34 cellular contexts compared by ENCODE assay signal in genomic region chr6:49987749-49988148, GRCh38. TPM values are rescaled to one million over a fixed set of nuclear protein-coding genes. Genes with fewer than 3 reads are reported as not detected.
"Had no signal": no experiment of that assay in that cellular context is flagged by ENCODE, and none has a peak within 500 bp of the region (broad histone marks: within the 10 kb centered on the region; RNA-seq: fewer than 3 reads in every experiment).

No MANE protein-coding gene starts in this region.

- H3K79me2 ChIP-seq: parathyroid adenoma had no signal

- H3K4me3 ChIP-seq: neural progenitor cell, ovary, psoas muscle, skin epidermis, stomach, thoracic aorta, thyroid gland, tibial nerve, upper lobe of right lung, vagina had no signal

- H3K27ac Mint-ChIP-seq: naive B cell; naive thymus-derived CD8-positive, alpha-beta T cell; nephron; neural progenitor cell; progenitor cell of endocrine pancreas; stimulated activated effector memory CD8-positive, alpha-beta T cell treated with anti-CD3 and anti-CD28 coated beads, Interleukin-12 subunit alpha, Interleukin-12 subunit beta, amount 100 ng/mL, for 72 hours; stimulated activated naive B cell treated with anti-CD40 and anti-IgM and Interleukin-4, amounts not matched to agents 10 μg/mL and 1 μg/mL and 100 μg/mL, for 72 hours; stimulated activated naive CD8-positive, alpha-beta T cell treated with anti-CD3 and anti-CD28 coated beads, Interleukin-15, Interleukin-2, amounts not matched to agents 100 ng/mL and 50 ng/mL, for 24 hours; type B pancreatic cell had no signal

- H3K9me3 Mint-ChIP-seq: nephron; neural progenitor cell; stimulated activated naive B cell treated with anti-CD40 and anti-IgM and Interleukin-4, amounts not matched to agents 10 μg/mL and 1 μg/mL and 100 μg/mL, for 72 hours; stimulated activated naive CD8-positive, alpha-beta T cell treated with anti-CD3 and anti-CD28 coated beads, Interleukin-15, Interleukin-2, amounts not matched to agents 100 ng/mL and 50 ng/mL, for 24 hours; type B pancreatic cell had no signal

- H3K27me3 Mint-ChIP-seq: naive B cell; naive thymus-derived CD8-positive, alpha-beta T cell; progenitor cell of endocrine pancreas; stimulated activated naive B cell treated with anti-CD40 and anti-IgM and Interleukin-4, amounts not matched to agents 10 μg/mL and 1 μg/mL and 100 μg/mL, for 72 hours; stimulated activated naive CD8-positive, alpha-beta T cell treated with anti-CD3 and anti-CD28 coated beads, Interleukin-15, Interleukin-2, amounts not matched to agents 100 ng/mL and 50 ng/mL, for 24 hours; type B pancreatic cell had no signal

- DNase-seq: naive B cell; naive thymus-derived CD8-positive, alpha-beta T cell; occipital lobe; ovary; posterior cingulate gyrus; psoas muscle; right cardiac atrium; stimulated activated CD4-positive, alpha-beta T cell treated with anti-CD3 and anti-CD28 coated beads, Interleukin-15, amount 100 ng/mL, for 24 hours; stimulated activated CD4-positive, alpha-beta T cell treated with anti-CD3 and anti-CD28 coated beads, Interleukin-2, amount 100 ng/mL, for 24 hours; stimulated activated CD4-positive, alpha-beta T cell treated with anti-CD3 and anti-CD28 coated beads, Interleukin-2, amount 100 ng/mL, for 48 hours; stimulated activated CD4-positive, alpha-beta T cell treated with anti-CD3 and anti-CD28 coated beads, Interleukin-4, amount 100 ng/mL, for 24 hours; stimulated activated naive B cell treated with anti-CD40 and anti-IgM and Interleukin-4, amounts not matched to agents 10 μg/mL and 1 μg/mL and 100 μg/mL, for 72 hours; stimulated activated naive CD4-positive, alpha-beta T cell treated with Interleukin-2 at 50 U/mL for 16 hours; stomach; thyroid gland; upper lobe of right lung had no signal

- H3K9ac ChIP-seq: neural progenitor cell, parathyroid adenoma had no signal

- H3K4me1 ChIP-seq: neural progenitor cell, parathyroid adenoma, psoas muscle, stomach, thyroid gland, tibial nerve, upper lobe of right lung, vagina had no signal

- H3K36me3 Mint-ChIP-seq: naive B cell; naive thymus-derived CD8-positive, alpha-beta T cell; neural progenitor cell; stimulated activated effector memory CD8-positive, alpha-beta T cell treated with anti-CD3 and anti-CD28 coated beads, Interleukin-12 subunit alpha, Interleukin-12 subunit beta, amount 100 ng/mL, for 72 hours; stimulated activated naive B cell treated with anti-CD40 and anti-IgM and Interleukin-4, amounts not matched to agents 10 μg/mL and 1 μg/mL and 100 μg/mL, for 72 hours; type B pancreatic cell had no signal

- H3K4me1 Mint-ChIP-seq: naive B cell; naive thymus-derived CD8-positive, alpha-beta T cell; nephron; neural progenitor cell; stimulated activated effector memory CD8-positive, alpha-beta T cell treated with anti-CD3 and anti-CD28 coated beads, Interleukin-12 subunit alpha, Interleukin-12 subunit beta, amount 100 ng/mL, for 72 hours; stimulated activated naive B cell treated with anti-CD40 and anti-IgM and Interleukin-4, amounts not matched to agents 10 μg/mL and 1 μg/mL and 100 μg/mL, for 72 hours had no signal

- H3K4me3 Mint-ChIP-seq: naive B cell; naive thymus-derived CD8-positive, alpha-beta T cell; nephron; neural progenitor cell; stimulated activated effector memory CD8-positive, alpha-beta T cell treated with anti-CD3 and anti-CD28 coated beads, Interleukin-12 subunit alpha, Interleukin-12 subunit beta, amount 100 ng/mL, for 72 hours; stimulated activated naive B cell treated with anti-CD40 and anti-IgM and Interleukin-4, amounts not matched to agents 10 μg/mL and 1 μg/mL and 100 μg/mL, for 72 hours; stimulated activated naive CD8-positive, alpha-beta T cell treated with anti-CD3 and anti-CD28 coated beads, Interleukin-15, Interleukin-2, amounts not matched to agents 100 ng/mL and 50 ng/mL, for 24 hours; type B pancreatic cell had no signal

- H3K36me3 ChIP-seq: neural progenitor cell, ovary, stomach, thoracic aorta, thyroid gland, tibial nerve, upper lobe of right lung, vagina had no signal

- H3K4me2 ChIP-seq: neural progenitor cell had no signal

- H3K27me3 ChIP-seq: neural progenitor cell, ovary, thyroid gland, tibial nerve, upper lobe of right lung, vagina had no signal

- H3K27ac ChIP-seq: neural progenitor cell, ovary, parathyroid adenoma, psoas muscle, skin epidermis, stomach, thoracic aorta, thyroid gland, tibial nerve, upper lobe of right lung, vagina had no signal

- H3K9me3 ChIP-seq: ovary, psoas muscle, thoracic aorta, thyroid gland, tibial nerve, upper lobe of right lung, vagina had no signal

- H2AFZ ChIP-seq: neural progenitor cell, parathyroid adenoma had no signal

- ATAC-seq: naive thymus-derived CD8-positive, alpha-beta T cell; psoas muscle; right cardiac atrium; sciatic nerve; stimulated activated effector memory CD8-positive, alpha-beta T cell treated with anti-CD3 and anti-CD28 coated beads, Interleukin-12 subunit alpha, Interleukin-12 subunit beta, amount 100 ng/mL, for 72 hours; stimulated activated naive B cell treated with anti-CD40 and anti-IgM and Interleukin-4, amounts not matched to agents 10 μg/mL and 1 μg/mL and 100 μg/mL, for 72 hours; upper lobe of right lung had no signal

RNA-seq across cellular contexts. Expression of gene DEFB113, which starts 18.3 kb away (rescaled TPM):
- total RNA-seq: naive thymus-derived CD8-positive, alpha-beta T cell; occipital lobe; osteoblast; ovary; progenitor cell of endocrine pancreas; psoas muscle; renal cortical epithelial cell; right cardiac atrium; sciatic nerve; stomach; subcutaneous adipose tissue; temporal lobe; thoracic aorta; thyroid gland; tibial nerve; upper lobe of right lung; urinary bladder; vagina had no signal
- polyA plus RNA-seq: naive thymus-derived CD8-positive, alpha-beta T cell; neural cell; ovary; psoas muscle; right cardiac atrium; stomach; urinary bladder had no signal

RNA-seq across cellular contexts. Expression of gene DEFB114, which starts 23.8 kb away (rescaled TPM):
- total RNA-seq: naive thymus-derived CD8-positive, alpha-beta T cell; occipital lobe; osteoblast; ovary; progenitor cell of endocrine pancreas; psoas muscle; renal cortical epithelial cell; right cardiac atrium; sciatic nerve; stomach; subcutaneous adipose tissue; temporal lobe; thoracic aorta; thyroid gland; tibial nerve; upper lobe of right lung; urinary bladder; vagina had no signal
- polyA plus RNA-seq: naive thymus-derived CD8-positive, alpha-beta T cell; neural cell; ovary; psoas muscle; right cardiac atrium; stomach; urinary bladder had no signal

RNA-seq across cellular contexts. Expression of gene DEFB110, which starts 34.0 kb away (rescaled TPM):
- total RNA-seq: naive thymus-derived CD8-positive, alpha-beta T cell; occipital lobe; osteoblast; ovary; progenitor cell of endocrine pancreas; psoas muscle; renal cortical epithelial cell; right cardiac atrium; sciatic nerve; stomach; subcutaneous adipose tissue; temporal lobe; thoracic aorta; thyroid gland; tibial nerve; upper lobe of right lung; urinary bladder; vagina had no signal
- polyA plus RNA-seq: naive thymus-derived CD8-positive, alpha-beta T cell; neural cell; ovary; psoas muscle; right cardiac atrium; stomach; urinary bladder had no signal
